Comparison of ENCODE assay signal across 8 cellular contexts in genomic region chr20:653110-653589, GRCh38. TPM values are rescaled to one million over a fixed set of nuclear protein-coding genes. Genes with fewer than 3 reads are reported as not detected.
A peak's percentile ranks its signal among the peaks of the same experiment; 100 is the strongest.
DNase-seq lines count a peak whose midpoint lies in the region; ATAC-seq and TF ChIP-seq lines count a peak whose summit lies in the region.

Gene SRXN1, minus strand, starts transcription at chr20:653200. Its CDS starts 15 bp downstream, at chr20:653185.

- peaks cover 13% of the 10 kb centered on the region for H3K27me3 Mint-ChIP-seq in Calu3 (ENCODE audit: unreplicated experiment)
- H3K27me3 Mint-ChIP-seq in neural progenitor cell (ENCODE audit: insufficient read depth, low read depth): peaks cover 12% of the 10 kb centered on the region

- H3K36me3 ChIP-seq in neural progenitor cell (no peaks in the 10 kb centered on the region), stomach smooth muscle (ENCODE audit: control insufficient read depth in 2 of 2, insufficient read depth in 2 of 2, low read length in 2 of 2) (peaks cover 10 to 21% of the 10 kb centered on the region in 2 donors)

- peak within 1 kb of the TSS; percentile 79 for H3K4me3 ChIP-seq in HL-60 (replicated peaks; ENCODE audit: insufficient read depth, low read length)
- peak within 1 kb of the TSS; percentile 86 for H3K4me3 ChIP-seq in fibroblast of villous mesenchyme (ENCODE audit: low read depth, low read length)
- H3K4me3 ChIP-seq in neural progenitor cell: peak within 1 kb of the TSS; percentile 55
- peak within 1 kb of the TSS; percentile 79 to 93 for H3K4me3 ChIP-seq in stomach smooth muscle (ENCODE audit: low read length in 2 of 2)

- peak; percentile 69 for TF ChIP-seq CTCF in Calu3 (IDR thresholded peaks at IDR 0.05; ENCODE audit: unreplicated experiment)
- peak; percentile 10 for TF ChIP-seq CTCF in HL-60 (IDR thresholded peaks at IDR 0.05; ENCODE audit: insufficient read depth, low read length)
- TF ChIP-seq CTCF in RWPE1 (conservative IDR thresholded peaks at IDR 0.05; ENCODE audit: low read depth): peak; percentile 80
- peak; percentile 48 for TF ChIP-seq CTCF in fibroblast of villous mesenchyme (IDR thresholded peaks at IDR 0.05; ENCODE audit: insufficient read depth, low read depth, low read length)
- peak; percentile 76 for TF ChIP-seq CTCF in neural progenitor cell (IDR thresholded peaks at IDR 0.05)

- POLR2A ChIA-PET in RWPE1 (lab: Yijun Ruan, JAX; ENCODE audit: low non-redundant PET): no interaction called here

- no peaks in the 10 kb centered on the region for H3K79me2 ChIP-seq in neural progenitor cell (ENCODE audit: low read depth)

- H3K4me2 ChIP-seq in neural progenitor cell: peak within 1 kb of the TSS; percentile 86

- H3F3A ChIP-seq in neural progenitor cell (ENCODE audit: low read depth): peaks cover 19% of the 10 kb centered on the region

- H3K4me1 ChIP-seq in neural progenitor cell (peaks cover 7% of the 10 kb centered on the region), stomach smooth muscle (ENCODE audit: control insufficient read depth, insufficient read depth, low read length) (peaks cover 21% of the 10 kb centered on the region)

- ATAC-seq in GM19452 (IDR thresholded peaks at IDR 0.05; ENCODE audit: unreplicated experiment): peak; percentile 90

- H3K27ac Mint-ChIP-seq in Calu3 (ENCODE audit: unreplicated experiment): peak within 1 kb of the TSS; percentile 19
- no peak within 1 kb of the TSS for H3K27ac Mint-ChIP-seq in neural progenitor cell

- CTCF ChIA-PET in Calu3 (lab: Charles Lee) (no interaction called here), RWPE1 (lab: Yijun Ruan, JAX) (interaction anchor here (1.4 kb wide), 1 partner anchor 14 kb away, joined by 5 read pairs; no protein-coding TSS in a partner anchor)

- H3K27ac ChIP-seq in HL-60 (replicated peaks) (peak within 1 kb of the TSS; percentile 58), RWPE1 (peak within 1 kb of the TSS; percentile 77), neural progenitor cell (no peak within 1 kb of the TSS), stomach smooth muscle (ENCODE audit: low read length) (peak within 1 kb of the TSS; percentile 64)

- H4K20me1 ChIP-seq in neural progenitor cell (ENCODE audit: low read depth): no peaks in the 10 kb centered on the region

- H3K9ac ChIP-seq in neural progenitor cell (no peak within 1 kb of the TSS), stomach smooth muscle (ENCODE audit: low read length in 2 of 2) (peak within 1 kb of the TSS; percentile 56 to 76)

- H3K9me3 ChIP-seq in neural progenitor cell (ENCODE audit: low read depth): no peaks in the 10 kb centered on the region
- peaks cover 2 to 3% of the 10 kb centered on the region in 2 donors for H3K9me3 ChIP-seq in stomach smooth muscle (ENCODE audit: control insufficient read depth in 2 of 2, low read length in 2 of 2)

- H3K9me3 Mint-ChIP-seq in Calu3 (ENCODE audit: low read depth, unreplicated experiment) (no peaks in the 10 kb centered on the region), neural progenitor cell (no peaks in the 10 kb centered on the region)

- H3K36me3 Mint-ChIP-seq in Calu3 (ENCODE audit: insufficient read depth, unreplicated experiment): peaks cover 29% of the 10 kb centered on the region
- peaks cover 1% of the 10 kb centered on the region for H3K36me3 Mint-ChIP-seq in neural progenitor cell

- H3K27me3 ChIP-seq in HL-60 (ENCODE audit: insufficient read depth, poor library complexity, severe bottlenecking) (no peaks in the 10 kb centered on the region), neural progenitor cell (peaks cover 28% of the 10 kb centered on the region), stomach smooth muscle (ENCODE audit: control insufficient read depth in 1 of 2, insufficient read depth in 2 of 2, low read length in 2 of 2) (peaks cover 0 to 1% of the 10 kb centered on the region in 2 donors)

- BruUV-seq in Calu3 (replicated peaks; lab: Mats Ljungman, UMichigan): no TSS peak

- peaks cover 17% of the 10 kb centered on the region for H3K4me1 Mint-ChIP-seq in Calu3 (ENCODE audit: low read depth, unreplicated experiment)
- H3K4me1 Mint-ChIP-seq in neural progenitor cell: peaks cover 15% of the 10 kb centered on the region

- intact Hi-C loops in Calu3 (cut with micrococcal nuclease; ENCODE audit: unreplicated experiment): loop anchor here (5.0 kb wide), 1 partner anchor 84 kb away; no protein-coding TSS in a partner anchor

- H3K4me3 Mint-ChIP-seq in Calu3 (ENCODE audit: low read depth, unreplicated experiment): peak within 1 kb of the TSS; percentile 83
- H3K4me3 Mint-ChIP-seq in neural progenitor cell: peak within 1 kb of the TSS; percentile 84

- peak within 1 kb of the TSS; percentile 59 for H2AFZ ChIP-seq in neural progenitor cell (replicated peaks)

- DNase-seq in Calu3 (peak; percentile 91), HL-60 (ENCODE audit: low read depth in 1 of 2, low spot score in 1 of 2) (peak; percentile 81 to 86), RWPE1 (ENCODE audit: low spot score) (peak; percentile 96), fibroblast of villous mesenchyme (ENCODE audit: low read depth) (peak; percentile 94), neural progenitor cell (ENCODE audit: low spot score) (peak; percentile 96)
- DNase-seq in activated effector memory CD4-positive, alpha-beta T cell treated with anti-CD3 and anti-CD28 coated beads, Interleukin-2, amount 50 U/mL, for 16 hours: peak; percentile 94

RNA-seq across cellular contexts. Expression of gene SRXN1, which starts in this region (rescaled TPM):
- 17.4 and 18.1 TPM in 2 replicates for total RNA-seq in Calu3 (2022)
- total RNA-seq in fibroblast of villous mesenchyme: 32.9 and 35.4 TPM in 2 replicates
- 6.8 and 12.8 TPM in 2 replicates for total RNA-seq in neural progenitor cell (ENCODE audit: low replicate concordance)

Comparison
In these comparisons a context has a peak if more than half of its experiments do, and no peak if none do; other contexts are left out.
1. CTCF ChIP-seq: peak in every context shown above with its lines; median percentile 80 in RWPE1; 76 in neural progenitor cell; 69 in Calu3; 48 in fibroblast of villous mesenchyme; 10 in HL-60.